ENCODE assay signal across 12 cellular contexts in the genomic region with DNA sequence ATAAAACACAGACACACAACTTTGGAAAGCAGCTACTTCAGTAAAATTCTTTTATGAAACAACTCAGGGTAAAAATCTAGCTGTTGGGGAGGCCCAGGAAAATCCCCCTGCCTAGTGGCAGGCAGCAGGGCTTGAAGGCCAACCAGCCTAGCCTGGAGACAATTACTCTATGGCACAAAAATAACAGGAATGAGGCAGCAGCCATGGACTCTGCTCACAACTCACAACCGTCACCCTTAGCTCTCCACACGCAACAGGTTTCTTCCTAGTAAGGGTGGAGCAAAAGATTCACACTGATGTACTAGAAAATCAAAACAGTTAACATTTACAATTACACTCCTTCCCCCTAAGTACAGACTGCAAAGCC. TPM values are rescaled to one million over a fixed set of nuclear protein-coding genes. Genes with fewer than 3 reads are reported as not detected.
DNase-seq lines count a peak whose midpoint lies in the region; ATAC-seq and TF ChIP-seq lines count a peak whose summit lies in the region.
"Had no signal": no experiment of that assay in that cellular context is flagged by ENCODE, and none has a peak within 500 bp of the region (broad histone marks: within the 10 kb centered on the region; RNA-seq: fewer than 3 reads in every experiment).

No MANE protein-coding gene starts in this region.

- intact Hi-C loops in Right ventricle myocardium superior (cut with DNase I) = loop anchor here (5.0 kb wide), 2 partner anchors 94 to 129 kb away; partner anchors contain the start of gene USP3
- intact Hi-C loops in dendritic cell treated with granulocyte-macrophage colony-stimulating factor and Interleukin-4, amounts not matched to agents 40 ng/mL and 50 ng/mL, for 4 days (cut with micrococcal nuclease) = no loop called here

- no peak for ATAC-seq in Right ventricle myocardium superior (ENCODE audit: poor library complexity)
- ATAC-seq in naive B cell (ENCODE audit: low read depth in 2 of 2) = no peak
- no peak for ATAC-seq in upper lobe of left lung (ENCODE audit: low FRiP score in 2 of 2)
- no peak for ATAC-seq in HG03432 (IDR thresholded peaks at IDR 0.05; ENCODE audit: unreplicated experiment)
- ATAC-seq in GM18511 (IDR thresholded peaks at IDR 0.05; ENCODE audit: unreplicated experiment) = no peak

- no peaks in the 10 kb centered on the region for H3K9me3 Mint-ChIP-seq in dendritic cell treated with granulocyte-macrophage colony-stimulating factor and Interleukin-4, amounts not matched to agents 40 ng/mL and 50 ng/mL, for 4 days
- H3K9me3 Mint-ChIP-seq in naive B cell = no peaks in the 10 kb centered on the region

- peak overlapping the region; percentile 90 for H3K27ac ChIP-seq in cardiac muscle cell
- peak overlapping the region; percentile 25 to 33 (median 29) for H3K27ac ChIP-seq in upper lobe of left lung
- H3K27ac ChIP-seq: C4-2B, epithelial cell of prostate had no signal

- TF ChIP-seq CTCF in cardiac muscle cell (IDR thresholded peaks at IDR 0.05; ENCODE audit: low read depth, low read length) (no peak), upper lobe of left lung (IDR thresholded peaks at IDR 0.05) (no peak), GM20000 (IDR thresholded peaks at IDR 0.05; ENCODE audit: extremely low read depth, missing control alignments) (no peak)

- peaks cover 70% of the 10 kb centered on the region for H3K4me1 Mint-ChIP-seq in dendritic cell treated with granulocyte-macrophage colony-stimulating factor and Interleukin-4, amounts not matched to agents 40 ng/mL and 50 ng/mL, for 4 days (ENCODE audit: low read depth)
- peaks cover 51 to 81% (median 61%) of the 10 kb centered on the region in 3 donors for H3K4me1 Mint-ChIP-seq in naive B cell

- H3K27me3 ChIP-seq in cardiac muscle cell (peaks cover 2% of the 10 kb centered on the region), upper lobe of left lung (no peaks in the 10 kb centered on the region)

- H3K36me3 ChIP-seq in cardiac muscle cell = peaks cover under 1% of the 10 kb centered on the region
- peaks cover 1 to 29% (median 6%) of the 10 kb centered on the region in 4 donors for H3K36me3 ChIP-seq in upper lobe of left lung

- no peak for TF ChIP-seq EP300 in upper lobe of left lung (IDR thresholded peaks at IDR 0.05)

- no peak for TF ChIP-seq POLR2A in upper lobe of left lung (IDR thresholded peaks at IDR 0.05)

- H3K27me3 Mint-ChIP-seq in dendritic cell treated with granulocyte-macrophage colony-stimulating factor and Interleukin-4, amounts not matched to agents 40 ng/mL and 50 ng/mL, for 4 days = no peaks in the 10 kb centered on the region
- no peaks in the 10 kb centered on the region for H3K27me3 Mint-ChIP-seq in naive B cell

- peaks cover 45% of the 10 kb centered on the region for H3K36me3 Mint-ChIP-seq in dendritic cell treated with granulocyte-macrophage colony-stimulating factor and Interleukin-4, amounts not matched to agents 40 ng/mL and 50 ng/mL, for 4 days (ENCODE audit: low read depth)
- H3K36me3 Mint-ChIP-seq in naive B cell = peaks cover under 1 to 7% of the 10 kb centered on the region in 2 donors

- peak overlapping the region; percentile 73 for H3K27ac Mint-ChIP-seq in dendritic cell treated with granulocyte-macrophage colony-stimulating factor and Interleukin-4, amounts not matched to agents 40 ng/mL and 50 ng/mL, for 4 days
- peak overlapping the region; percentile 87 to 98 (median 95) for H3K27ac Mint-ChIP-seq in naive B cell

- H3K4me3 Mint-ChIP-seq in dendritic cell treated with granulocyte-macrophage colony-stimulating factor and Interleukin-4, amounts not matched to agents 40 ng/mL and 50 ng/mL, for 4 days = no peak overlapping the region
- peak overlapping the region in 4 of 8 donors; percentile 28 to 59 (median 46) for H3K4me3 Mint-ChIP-seq in naive B cell

- H3K4me1 ChIP-seq in cardiac muscle cell (ENCODE audit: low read depth) (peaks cover 53% of the 10 kb centered on the region), upper lobe of left lung (peaks cover 20 to 40% (median 28%) of the 10 kb centered on the region in 4 donors)

- H3K9me3 ChIP-seq in cardiac muscle cell (ENCODE audit: low read depth) (no peaks in the 10 kb centered on the region), upper lobe of left lung (no peaks in the 10 kb centered on the region)

- H3K4me3 ChIP-seq in cardiac muscle cell (no peak overlapping the region), upper lobe of left lung (no peak overlapping the region)

- 89% methylated on average over 2 of the region's 2 CpGs for WGBS in upper lobe of left lung, 2 donors

- DNase-seq in cardiac muscle cell (ENCODE audit: low read depth in 1 of 2, low spot score in 1 of 2) (no peak), Right ventricle myocardium superior (no peak), naive B cell (no peak), upper lobe of left lung (no peak), GM20000 (ENCODE audit: low spot score) (no peak)
- DNase-seq: activated effector memory CD4-positive, alpha-beta T cell treated with anti-CD3 and anti-CD28 coated beads, Interleukin-2, amount 50 U/mL, for 16 hours; mesendoderm had no signal

RNA-seq across cellular contexts. Expression of gene FBXL22, which starts 0.5 kb away (rescaled TPM):
- total RNA-seq in cardiac muscle cell = 14.4 and 20.5 TPM in 2 replicates
- 19.0 and 26.5 TPM in 2 replicates for polyA plus RNA-seq in cardiac muscle cell
- total RNA-seq in Right ventricle myocardium superior = 31.0 TPM
- under 1 TPM in 5 of 6 donors, not detected in 1; 0.37 to 0.91 (median 0.48) TPM for polyA plus RNA-seq in naive B cell (ENCODE audit: low read depth in 6 of 6)
- 1 to 10 TPM in 4 of 6 donors, not detected in 2; 1.1 to 2.0 (median 1.8) TPM for total RNA-seq in upper lobe of left lung
